In the genomic region with DNA sequence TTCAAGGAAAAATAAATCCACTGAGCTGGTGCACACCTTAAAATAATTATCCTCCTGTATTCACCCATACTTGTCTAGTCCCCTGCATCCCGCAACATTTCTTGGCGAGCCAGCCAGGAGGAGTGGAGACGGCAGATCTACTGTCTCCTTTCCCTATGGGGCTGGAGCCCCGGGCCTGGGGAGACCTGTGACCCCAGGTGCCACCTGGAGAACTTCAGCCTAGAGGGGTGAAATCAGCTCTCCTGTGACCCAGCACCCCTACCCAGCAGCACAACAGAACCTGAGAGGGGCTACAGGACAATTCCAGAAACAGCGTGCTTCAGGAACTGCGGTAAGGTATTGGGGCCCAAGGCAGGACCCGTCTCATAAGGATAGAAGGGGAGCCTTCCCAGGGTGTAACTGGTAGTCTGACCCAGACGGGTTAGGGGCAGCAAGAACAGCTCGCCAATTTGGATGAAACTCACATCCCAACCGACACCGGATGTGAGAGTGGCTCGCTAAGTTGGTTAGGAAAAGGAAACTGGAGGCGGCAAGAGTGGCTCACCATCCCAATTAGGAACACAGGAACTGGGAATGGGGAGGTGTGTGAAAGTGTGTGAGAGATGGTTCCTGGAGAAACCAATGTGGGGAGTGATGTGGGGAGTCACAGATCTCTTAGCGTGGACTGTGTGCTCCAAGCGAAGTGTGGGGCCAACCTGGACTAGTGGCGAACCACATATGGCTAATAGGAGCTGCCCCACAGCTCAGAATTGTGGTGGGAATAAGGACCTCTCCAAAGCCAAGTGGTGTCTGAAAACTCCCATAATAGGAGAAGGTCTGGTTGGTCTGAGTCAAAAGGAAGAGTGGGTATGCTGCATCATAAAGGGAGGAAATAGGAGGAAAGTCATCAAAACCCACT, we compare ENCODE assay signal across 9 cellular contexts. TPM values are rescaled to one million over a fixed set of nuclear protein-coding genes. Genes with fewer than 3 reads are reported as not detected.
DNase-seq lines count a peak whose midpoint lies in the region; ATAC-seq and TF ChIP-seq lines count a peak whose summit lies in the region.
"Had no signal": no experiment of that assay in that cellular context is flagged by ENCODE, and none has a peak within 500 bp of the region (broad histone marks: within the 10 kb centered on the region; RNA-seq: fewer than 3 reads in every experiment).

No MANE protein-coding gene starts in this region.

- 82% methylated on average over 16 of the region's 16 CpGs for WGBS in suprapubic skin

- peak overlapping the region; percentile 71 for H3K4me3 Mint-ChIP-seq in activated CD4-positive, alpha-beta T cell treated with anti-CD3 and anti-CD28 coated beads, Interleukin-2, amount 10 ng/mL, durations not matched to agents 24 days and 14 days
- peak overlapping the region; percentile 68 for H3K4me3 Mint-ChIP-seq in activated CD8-positive, alpha-beta T cell treated with anti-CD3 and anti-CD28 coated beads for 36 hours
- peak overlapping the region; percentile 11 for H3K4me3 Mint-ChIP-seq in memory B cell

- H3K9me3 Mint-ChIP-seq in activated CD4-positive, alpha-beta T cell treated with anti-CD3 and anti-CD28 coated beads, Interleukin-2, amount 10 ng/mL, durations not matched to agents 24 days and 14 days = no peaks in the 10 kb centered on the region
- no peaks in the 10 kb centered on the region for H3K9me3 Mint-ChIP-seq in activated CD8-positive, alpha-beta T cell treated with anti-CD3 and anti-CD28 coated beads for 36 hours
- H3K9me3 Mint-ChIP-seq in memory B cell = no peaks in the 10 kb centered on the region

- DNase-seq in activated CD4-positive, alpha-beta T cell treated with anti-CD3 and anti-CD28 coated beads, Interleukin-2, amount 10 ng/mL, durations not matched to agents 24 days and 14 days = no peak
- DNase-seq in activated CD4-positive, alpha-beta T cell treated with anti-CD3 and anti-CD28 coated beads, Interleukin-2, amount 50 U/mL, for 1 hour = no peak
- DNase-seq in activated CD8-positive, alpha-beta T cell treated with anti-CD3 and anti-CD28 coated beads for 36 hours = no peak
- DNase-seq in memory B cell (ENCODE audit: low spot score in 2 of 2) (no peak), suprapubic skin (ENCODE audit: low spot score in 2 of 2) (peak; percentile 43 to 49), HT-29 (ENCODE audit: low spot score) (no peak), caudate nucleus (lab: John Stamatoyannopoulos, UW) (no peak), hepatic stellate cell (ENCODE audit: low spot score) (no peak)
- DNase-seq: NCI-H748 treated with DMSO at 0.1 percent for 48 hours had no signal

- intact Hi-C loops in activated CD4-positive, alpha-beta T cell treated with anti-CD3 and anti-CD28 coated beads, Interleukin-2, amount 10 ng/mL, durations not matched to agents 24 days and 14 days (cut with micrococcal nuclease) = loop anchor here (2.0 to 5.0 kb wide), 2 partner anchors 181 to 357 kb away; partner anchors contain the start of gene MRPS33
- intact Hi-C loops in activated CD8-positive, alpha-beta T cell treated with anti-CD3 and anti-CD28 coated beads for 36 hours (cut with micrococcal nuclease) = no loop called here

- POLR2A ChIA-PET in activated CD8-positive, alpha-beta T cell treated with anti-CD3 and anti-CD28 coated beads for 36 hours (lab: Charles Lee) = interaction anchor here (0.9 kb wide), 1 partner anchor 31 kb away, joined by 3 read pairs; no protein-coding TSS in a partner anchor

- peaks cover 43% of the 10 kb centered on the region for H3K27me3 Mint-ChIP-seq in activated CD4-positive, alpha-beta T cell treated with anti-CD3 and anti-CD28 coated beads, Interleukin-2, amount 10 ng/mL, durations not matched to agents 24 days and 14 days
- H3K27me3 Mint-ChIP-seq in activated CD8-positive, alpha-beta T cell treated with anti-CD3 and anti-CD28 coated beads for 36 hours = peaks cover 8% of the 10 kb centered on the region
- H3K27me3 Mint-ChIP-seq in memory B cell = peaks cover 2% of the 10 kb centered on the region

- CTCF ChIA-PET in activated CD8-positive, alpha-beta T cell treated with anti-CD3 and anti-CD28 coated beads for 36 hours (lab: Charles Lee) = interaction anchor here (1.0 to 1.7 kb wide), 3 partner anchors 13 to 138 kb away, joined by 3 to 12 read pairs (median 7); partner anchors contain the start of gene ADCK2

- peak overlapping the region; percentile 19 for H3K4me3 ChIP-seq in suprapubic skin

- H3K36me3 Mint-ChIP-seq in activated CD4-positive, alpha-beta T cell treated with anti-CD3 and anti-CD28 coated beads, Interleukin-2, amount 10 ng/mL, durations not matched to agents 24 days and 14 days (ENCODE audit: low read depth) = no peaks in the 10 kb centered on the region
- no peaks in the 10 kb centered on the region for H3K36me3 Mint-ChIP-seq in activated CD8-positive, alpha-beta T cell treated with anti-CD3 and anti-CD28 coated beads for 36 hours (ENCODE audit: low read depth)
- H3K36me3 Mint-ChIP-seq in memory B cell = no peaks in the 10 kb centered on the region

- ATAC-seq in activated CD8-positive, alpha-beta T cell treated with anti-CD3 and anti-CD28 coated beads for 36 hours = no peak
- no peak for ATAC-seq in memory B cell (ENCODE audit: low read depth)

- peaks cover 25% of the 10 kb centered on the region for H3K4me1 ChIP-seq in suprapubic skin

- H3K27me3 ChIP-seq in suprapubic skin = no peaks in the 10 kb centered on the region

- H3K27ac Mint-ChIP-seq in activated CD4-positive, alpha-beta T cell treated with anti-CD3 and anti-CD28 coated beads, Interleukin-2, amount 10 ng/mL, durations not matched to agents 24 days and 14 days = no peak overlapping the region
- H3K27ac Mint-ChIP-seq in activated CD8-positive, alpha-beta T cell treated with anti-CD3 and anti-CD28 coated beads for 36 hours = peak overlapping the region; percentile 73
- H3K27ac Mint-ChIP-seq in memory B cell = peak overlapping the region; percentile 88

- H3K36me3 ChIP-seq in suprapubic skin = no peaks in the 10 kb centered on the region

- no peak for TF ChIP-seq EP300 in suprapubic skin (IDR thresholded peaks at IDR 0.05)

- H3K27ac ChIP-seq in suprapubic skin (no peak overlapping the region), caudate nucleus (ENCODE audit: low read depth, low read length) (no peak overlapping the region)

- TF ChIP-seq POLR2A in suprapubic skin (IDR thresholded peaks at IDR 0.05) = no peak

- H3K9me3 ChIP-seq in suprapubic skin = no peaks in the 10 kb centered on the region

- no peak for TF ChIP-seq CTCF in activated CD8-positive, alpha-beta T cell treated with anti-CD3 and anti-CD28 coated beads for 36 hours (IDR thresholded peaks at IDR 0.05)
- TF ChIP-seq CTCF in suprapubic skin (IDR thresholded peaks at IDR 0.05) = no peak

- peaks cover 19% of the 10 kb centered on the region for H3K4me1 Mint-ChIP-seq in activated CD4-positive, alpha-beta T cell treated with anti-CD3 and anti-CD28 coated beads, Interleukin-2, amount 10 ng/mL, durations not matched to agents 24 days and 14 days
- peaks cover 17% of the 10 kb centered on the region for H3K4me1 Mint-ChIP-seq in activated CD8-positive, alpha-beta T cell treated with anti-CD3 and anti-CD28 coated beads for 36 hours (ENCODE audit: low read depth)
- H3K4me1 Mint-ChIP-seq in memory B cell = peaks cover 23% of the 10 kb centered on the region

RNA-seq across cellular contexts. Expression of gene DENND2A, which starts 15.1 kb away (rescaled TPM):
- total RNA-seq in activated CD4-positive, alpha-beta T cell treated with anti-CD3 and anti-CD28 coated beads, Interleukin-2, amount 10 ng/mL, durations not matched to agents 24 days and 14 days = not detected in 2 replicates
- not detected for total RNA-seq in activated CD8-positive, alpha-beta T cell treated with anti-CD3 and anti-CD28 coated beads for 36 hours
- 1 to 10 TPM in 3 of 4 donors, under 1 TPM in 1; 0.99 to 5.1 (median 2.2) TPM for total RNA-seq in suprapubic skin
- total RNA-seq in HT-29 (2014; rRNA removed; shearing (Covaris generic)) = not detected in 2 replicates

RNA-seq across cellular contexts. Expression of gene ADCK2, which starts 17.0 kb away (rescaled TPM):
- total RNA-seq in activated CD4-positive, alpha-beta T cell treated with anti-CD3 and anti-CD28 coated beads, Interleukin-2, amount 10 ng/mL, durations not matched to agents 24 days and 14 days = 22.9 and 28.1 TPM in 2 replicates
- total RNA-seq in activated CD8-positive, alpha-beta T cell treated with anti-CD3 and anti-CD28 coated beads for 36 hours = 10 to 100 TPM; 20.0 to 21.5 TPM
- total RNA-seq in suprapubic skin = 10 to 100 TPM; 41.2 to 65.9 (median 53.3) TPM
- total RNA-seq in HT-29 (2014; rRNA removed; shearing (Covaris generic)) = 37.3 and 43.5 TPM in 2 replicates

RNA-seq across cellular contexts. Expression of gene NDUFB2, which starts 40.7 kb away (rescaled TPM):
- 183 and 192 TPM in 2 replicates for total RNA-seq in activated CD4-positive, alpha-beta T cell treated with anti-CD3 and anti-CD28 coated beads, Interleukin-2, amount 10 ng/mL, durations not matched to agents 24 days and 14 days
- total RNA-seq in activated CD8-positive, alpha-beta T cell treated with anti-CD3 and anti-CD28 coated beads for 36 hours = 100 to 1,000 TPM; 159 to 177 TPM
- 100 to 1,000 TPM; 104 to 435 (median 229) TPM for total RNA-seq in suprapubic skin
- 328 and 378 TPM in 2 replicates for total RNA-seq in HT-29 (2014; rRNA removed; shearing (Covaris generic))

Comparison
In these comparisons a context has a peak if more than half of its experiments do, and no peak if none do; other contexts are left out.
1. DNase-seq: peak in suprapubic skin (2 of 2); none in activated CD4-positive, alpha-beta T cell treated with anti-CD3 and anti-CD28 coated beads, Interleukin-2, amount 10 ng/mL, durations not matched to agents 24 days and 14 days (single experiment), activated CD4-positive, alpha-beta T cell treated with anti-CD3 and anti-CD28 coated beads, Interleukin-2, amount 50 U/mL, for 1 hour (single experiment), activated CD8-positive, alpha-beta T cell treated with anti-CD3 and anti-CD28 coated beads for 36 hours (single experiment), memory B cell (0 of 2), HT-29 (single experiment), caudate nucleus (0 of 61) and hepatic stellate cell (single experiment).
2. H3K4me3 Mint-ChIP-seq: peak in every context shown above with its lines; median percentile 71 in activated CD4-positive, alpha-beta T cell treated with anti-CD3 and anti-CD28 coated beads, Interleukin-2, amount 10 ng/mL, durations not matched to agents 24 days and 14 days; 68 in activated CD8-positive, alpha-beta T cell treated with anti-CD3 and anti-CD28 coated beads for 36 hours; 11 in memory B cell.